Comparison of ENCODE assay signal across 2 cellular contexts in the genomic region with DNA sequence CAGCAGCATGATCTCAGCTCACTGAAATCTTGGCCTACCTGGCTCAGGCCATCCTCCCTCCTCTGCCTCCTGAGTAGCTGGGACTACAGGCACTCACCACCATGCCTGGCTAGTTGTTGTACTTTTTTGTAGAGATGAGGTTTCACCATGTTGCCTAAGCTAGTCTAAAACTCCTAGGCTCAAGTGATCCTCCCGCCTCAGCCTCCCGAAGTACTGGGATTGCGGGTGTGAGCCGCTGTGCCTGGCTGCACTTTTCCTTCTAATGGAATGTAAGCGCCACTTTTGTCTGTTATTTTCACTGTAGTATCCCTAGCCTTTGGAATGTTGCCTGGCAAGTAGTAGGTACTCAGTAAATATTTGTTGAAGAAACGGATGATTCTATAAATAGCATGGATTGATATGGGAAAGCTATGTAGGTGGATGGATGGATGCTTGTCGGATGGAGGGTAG.
TF ChIP-seq lines count a peak whose summit lies in the region.

No MANE protein-coding gene starts in this region.

TF ChIP-seq in HEK293, 187 proteins besides CTCF, POLR2A, EP300 and RAD21:
- peak; percentile 20; the same call in 1 of the 2 replicates for TF ChIP-seq ZNF341 (tag by site-specific recombination; IDR thresholded peaks at IDR 0.05; ENCODE audit: low read depth)
- TF ChIP-seq, protein P1, sequence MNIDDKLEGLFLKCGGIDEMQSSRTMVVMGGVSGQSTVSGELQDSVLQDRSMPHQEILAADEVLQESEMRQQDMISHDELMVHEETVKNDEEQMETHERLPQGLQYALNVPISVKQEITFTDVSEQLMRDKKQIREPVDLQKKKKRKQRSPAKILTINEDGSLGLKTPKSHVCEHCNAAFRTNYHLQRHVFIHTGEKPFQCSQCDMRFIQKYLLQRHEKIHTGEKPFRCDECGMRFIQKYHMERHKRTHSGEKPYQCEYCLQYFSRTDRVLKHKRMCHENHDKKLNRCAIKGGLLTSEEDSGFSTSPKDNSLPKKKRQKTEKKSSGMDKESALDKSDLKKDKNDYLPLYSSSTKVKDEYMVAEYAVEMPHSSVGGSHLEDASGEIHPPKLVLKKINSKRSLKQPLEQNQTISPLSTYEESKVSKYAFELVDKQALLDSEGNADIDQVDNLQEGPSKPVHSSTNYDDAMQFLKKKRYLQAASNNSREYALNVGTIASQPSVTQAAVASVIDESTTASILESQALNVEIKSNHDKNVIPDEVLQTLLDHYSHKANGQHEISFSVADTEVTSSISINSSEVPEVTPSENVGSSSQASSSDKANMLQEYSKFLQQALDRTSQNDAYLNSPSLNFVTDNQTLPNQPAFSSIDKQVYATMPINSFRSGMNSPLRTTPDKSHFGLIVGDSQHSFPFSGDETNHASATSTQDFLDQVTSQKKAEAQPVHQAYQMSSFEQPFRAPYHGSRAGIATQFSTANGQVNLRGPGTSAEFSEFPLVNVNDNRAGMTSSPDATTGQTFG (tag by site-specific recombination; IDR thresholded peaks at IDR 0.05; ENCODE audit: borderline replicate concordance): no peak

TF ChIP-seq in HepG2, 621 proteins besides CTCF, POLR2A, EP300 and RAD21 (continues in another document):
- TF ChIP-seq, protein P2, sequence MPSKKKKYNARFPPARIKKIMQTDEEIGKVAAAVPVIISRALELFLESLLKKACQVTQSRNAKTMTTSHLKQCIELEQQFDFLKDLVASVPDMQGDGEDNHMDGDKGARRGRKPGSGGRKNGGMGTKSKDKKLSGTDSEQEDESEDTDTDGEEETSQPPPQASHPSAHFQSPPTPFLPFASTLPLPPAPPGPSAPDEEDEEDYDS (CRISPR knock-in tag; IDR thresholded peaks at IDR 0.05): peak; percentile 71
- TF ChIP-seq ZNF564 (CRISPR knock-in tag; IDR thresholded peaks at IDR 0.05) (no peak), SOX5 (CRISPR knock-in tag; IDR thresholded peaks at IDR 0.05; ENCODE audit: borderline replicate concordance) (peak; percentile 78; the same call in 1 of the 2 replicates), NFYC (CRISPR knock-in tag; IDR thresholded peaks at IDR 0.05) (0 out of 2 replicates have a peak, but pooled peaks have one; percentile 9), ZKSCAN1 (IDR thresholded peaks at IDR 0.05; ENCODE audit: low read length) (peak; percentile 88), THAP11 (CRISPR knock-in tag; IDR thresholded peaks at IDR 0.05) (peak; percentile 42), KLF15 (CRISPR knock-in tag; IDR thresholded peaks at IDR 0.05; ENCODE audit: borderline replicate concordance) (no peak), PAF1 (CRISPR knock-in tag; IDR thresholded peaks at IDR 0.05) (no peak), ZNF501 (CRISPR knock-in tag; IDR thresholded peaks at IDR 0.05) (peak; percentile 58; the same call in 1 of the 2 replicates), MYC (CRISPR knock-in tag; IDR thresholded peaks at IDR 0.05; ENCODE audit: borderline replicate concordance) (no peak), NCOA2 (CRISPR knock-in tag; IDR thresholded peaks at IDR 0.05) (peak; percentile 75), STAG1 (CRISPR knock-in tag; IDR thresholded peaks at IDR 0.05) (0 out of 2 replicates have a peak, but pooled peaks have one; percentile 3), TEAD3 (CRISPR knock-in tag; optimal IDR thresholded peaks at IDR 0.05; ENCODE audit: borderline replicate concordance) (peak; percentile 95), ZFP62 (CRISPR knock-in tag; IDR thresholded peaks at IDR 0.05) (no peak), ZNF761 (CRISPR knock-in tag; conservative IDR thresholded peaks at IDR 0.05) (no peak), HDAC1 (CRISPR knock-in tag; IDR thresholded peaks at IDR 0.05) (peak; percentile 62), LCORL (IDR thresholded peaks at IDR 0.05) (no peak), LCORL (CRISPR knock-in tag; IDR thresholded peaks at IDR 0.05) (peak; percentile 63; the same call in 1 of the 2 replicates), DR1 (CRISPR knock-in tag; IDR thresholded peaks at IDR 0.05) (0 out of 2 replicates have a peak, but pooled peaks have one; percentile 16), ZMYM3 (CRISPR knock-in tag; IDR thresholded peaks at IDR 0.05) (peak; percentile 88), ZBTB21 (CRISPR knock-in tag; IDR thresholded peaks at IDR 0.05) (no peak), SALL1 (CRISPR knock-in tag; IDR thresholded peaks at IDR 0.05) (peak; percentile 83), ZNF891 (CRISPR knock-in tag; IDR thresholded peaks at IDR 0.05) (0 out of 2 replicates have a peak, but pooled peaks have one; percentile 16), MYNN (CRISPR knock-in tag; IDR thresholded peaks at IDR 0.05; ENCODE audit: low read depth) (no peak), ZFP90 (CRISPR knock-in tag; IDR thresholded peaks at IDR 0.05; ENCODE audit: borderline replicate concordance) (0 out of 2 replicates have a peak, but pooled peaks have one; percentile 14), RXRB (CRISPR knock-in tag; IDR thresholded peaks at IDR 0.05; ENCODE audit: borderline replicate concordance) (peak; percentile 58; the same call in 1 of the 2 replicates), RARA (CRISPR knock-in tag; IDR thresholded peaks at IDR 0.05) (peak; percentile 86), SMAD9 (CRISPR knock-in tag; IDR thresholded peaks at IDR 0.05) (peak; percentile 69; the same call in 1 of the 2 replicates), RCOR2 (CRISPR knock-in tag; IDR thresholded peaks at IDR 0.05) (peak; percentile 97), ZNF251 (CRISPR knock-in tag; IDR thresholded peaks at IDR 0.05) (no peak), ZSCAN21 (CRISPR knock-in tag; IDR thresholded peaks at IDR 0.05; ENCODE audit: borderline replicate concordance) (0 out of 2 replicates have a peak, but pooled peaks have one; percentile 57), KDM5B (CRISPR knock-in tag; IDR thresholded peaks at IDR 0.05; ENCODE audit: borderline replicate concordance) (0 out of 2 replicates have a peak, but pooled peaks have one; percentile 19), HDAC6 (IDR thresholded peaks at IDR 0.05; ENCODE audit: low read depth, low read length) (no peak), NR2F6 (IDR thresholded peaks at IDR 0.05) (no peak), NR2F6 (CRISPR knock-in tag; IDR thresholded peaks at IDR 0.05) (0 out of 2 replicates have a peak, but pooled peaks have one; percentile 40), CBX5 (CRISPR knock-in tag; IDR thresholded peaks at IDR 0.05; ENCODE audit: borderline replicate concordance) (peak; percentile 77; the same call in 1 of the 2 replicates), ZNF788 (CRISPR knock-in tag; IDR thresholded peaks at IDR 0.05; ENCODE audit: borderline replicate concordance) (no peak), KDM4B (CRISPR knock-in tag; IDR thresholded peaks at IDR 0.05) (peak; percentile 19; the same call in 1 of the 2 replicates), SMYD3 (CRISPR knock-in tag; IDR thresholded peaks at IDR 0.05) (peak; percentile 54; the same call in 1 of the 2 replicates), MIXL1 (CRISPR knock-in tag; IDR thresholded peaks at IDR 0.05) (peak; percentile 13; the same call in 1 of the 2 replicates), MED8 (CRISPR knock-in tag; IDR thresholded peaks at IDR 0.05; ENCODE audit: insufficient replicate concordance) (no peak)
- TF ChIP-seq, protein P3, sequence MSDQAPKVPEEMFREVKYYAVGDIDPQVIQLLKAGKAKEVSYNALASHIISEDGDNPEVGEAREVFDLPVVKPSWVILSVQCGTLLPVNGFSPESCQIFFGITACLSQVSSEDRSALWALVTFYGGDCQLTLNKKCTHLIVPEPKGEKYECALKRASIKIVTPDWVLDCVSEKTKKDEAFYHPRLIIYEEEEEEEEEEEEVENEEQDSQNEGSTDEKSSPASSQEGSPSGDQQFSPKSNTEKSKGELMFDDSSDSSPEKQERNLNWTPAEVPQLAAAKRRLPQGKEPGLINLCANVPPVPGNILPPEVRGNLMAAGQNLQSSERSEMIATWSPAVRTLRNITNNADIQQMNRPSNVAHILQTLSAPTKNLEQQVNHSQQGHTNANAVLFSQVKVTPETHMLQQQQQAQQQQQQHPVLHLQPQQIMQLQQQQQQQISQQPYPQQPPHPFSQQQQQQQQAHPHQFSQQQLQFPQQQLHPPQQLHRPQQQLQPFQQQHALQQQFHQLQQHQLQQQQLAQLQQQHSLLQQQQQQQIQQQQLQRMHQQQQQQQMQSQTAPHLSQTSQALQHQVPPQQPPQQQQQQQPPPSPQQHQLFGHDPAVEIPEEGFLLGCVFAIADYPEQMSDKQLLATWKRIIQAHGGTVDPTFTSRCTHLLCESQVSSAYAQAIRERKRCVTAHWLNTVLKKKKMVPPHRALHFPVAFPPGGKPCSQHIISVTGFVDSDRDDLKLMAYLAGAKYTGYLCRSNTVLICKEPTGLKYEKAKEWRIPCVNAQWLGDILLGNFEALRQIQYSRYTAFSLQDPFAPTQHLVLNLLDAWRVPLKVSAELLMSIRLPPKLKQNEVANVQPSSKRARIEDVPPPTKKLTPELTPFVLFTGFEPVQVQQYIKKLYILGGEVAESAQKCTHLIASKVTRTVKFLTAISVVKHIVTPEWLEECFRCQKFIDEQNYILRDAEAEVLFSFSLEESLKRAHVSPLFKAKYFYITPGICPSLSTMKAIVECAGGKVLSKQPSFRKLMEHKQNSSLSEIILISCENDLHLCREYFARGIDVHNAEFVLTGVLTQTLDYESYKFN (CRISPR knock-in tag; conservative IDR thresholded peaks at IDR 0.05): peak; percentile 63
- TF ChIP-seq, protein P4, sequence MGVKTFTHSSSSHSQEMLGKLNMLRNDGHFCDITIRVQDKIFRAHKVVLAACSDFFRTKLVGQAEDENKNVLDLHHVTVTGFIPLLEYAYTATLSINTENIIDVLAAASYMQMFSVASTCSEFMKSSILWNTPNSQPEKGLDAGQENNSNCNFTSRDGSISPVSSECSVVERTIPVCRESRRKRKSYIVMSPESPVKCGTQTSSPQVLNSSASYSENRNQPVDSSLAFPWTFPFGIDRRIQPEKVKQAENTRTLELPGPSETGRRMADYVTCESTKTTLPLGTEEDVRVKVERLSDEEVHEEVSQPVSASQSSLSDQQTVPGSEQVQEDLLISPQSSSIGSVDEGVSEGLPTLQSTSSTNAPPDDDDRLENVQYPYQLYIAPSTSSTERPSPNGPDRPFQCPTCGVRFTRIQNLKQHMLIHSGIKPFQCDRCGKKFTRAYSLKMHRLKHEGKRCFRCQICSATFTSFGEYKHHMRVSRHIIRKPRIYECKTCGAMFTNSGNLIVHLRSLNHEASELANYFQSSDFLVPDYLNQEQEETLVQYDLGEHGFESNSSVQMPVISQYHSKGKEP (CRISPR knock-in tag; IDR thresholded peaks at IDR 0.05): no peak
- TF ChIP-seq, protein P5, sequence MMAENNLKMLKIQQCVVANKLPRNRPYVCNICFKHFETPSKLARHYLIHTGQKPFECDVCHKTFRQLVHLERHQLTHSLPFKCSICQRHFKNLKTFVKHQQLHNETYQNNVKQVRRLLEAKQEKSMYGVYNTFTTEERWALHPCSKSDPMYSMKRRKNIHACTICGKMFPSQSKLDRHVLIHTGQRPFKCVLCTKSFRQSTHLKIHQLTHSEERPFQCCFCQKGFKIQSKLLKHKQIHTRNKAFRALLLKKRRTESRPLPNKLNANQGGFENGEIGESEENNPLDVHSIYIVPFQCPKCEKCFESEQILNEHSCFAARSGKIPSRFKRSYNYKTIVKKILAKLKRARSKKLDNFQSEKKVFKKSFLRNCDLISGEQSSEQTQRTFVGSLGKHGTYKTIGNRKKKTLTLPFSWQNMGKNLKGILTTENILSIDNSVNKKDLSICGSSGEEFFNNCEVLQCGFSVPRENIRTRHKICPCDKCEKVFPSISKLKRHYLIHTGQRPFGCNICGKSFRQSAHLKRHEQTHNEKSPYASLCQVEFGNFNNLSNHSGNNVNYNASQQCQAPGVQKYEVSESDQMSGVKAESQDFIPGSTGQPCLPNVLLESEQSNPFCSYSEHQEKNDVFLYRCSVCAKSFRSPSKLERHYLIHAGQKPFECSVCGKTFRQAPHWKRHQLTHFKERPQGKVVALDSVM (CRISPR knock-in tag; IDR thresholded peaks at IDR 0.05): peak; percentile 98
- TF ChIP-seq, protein P6, sequence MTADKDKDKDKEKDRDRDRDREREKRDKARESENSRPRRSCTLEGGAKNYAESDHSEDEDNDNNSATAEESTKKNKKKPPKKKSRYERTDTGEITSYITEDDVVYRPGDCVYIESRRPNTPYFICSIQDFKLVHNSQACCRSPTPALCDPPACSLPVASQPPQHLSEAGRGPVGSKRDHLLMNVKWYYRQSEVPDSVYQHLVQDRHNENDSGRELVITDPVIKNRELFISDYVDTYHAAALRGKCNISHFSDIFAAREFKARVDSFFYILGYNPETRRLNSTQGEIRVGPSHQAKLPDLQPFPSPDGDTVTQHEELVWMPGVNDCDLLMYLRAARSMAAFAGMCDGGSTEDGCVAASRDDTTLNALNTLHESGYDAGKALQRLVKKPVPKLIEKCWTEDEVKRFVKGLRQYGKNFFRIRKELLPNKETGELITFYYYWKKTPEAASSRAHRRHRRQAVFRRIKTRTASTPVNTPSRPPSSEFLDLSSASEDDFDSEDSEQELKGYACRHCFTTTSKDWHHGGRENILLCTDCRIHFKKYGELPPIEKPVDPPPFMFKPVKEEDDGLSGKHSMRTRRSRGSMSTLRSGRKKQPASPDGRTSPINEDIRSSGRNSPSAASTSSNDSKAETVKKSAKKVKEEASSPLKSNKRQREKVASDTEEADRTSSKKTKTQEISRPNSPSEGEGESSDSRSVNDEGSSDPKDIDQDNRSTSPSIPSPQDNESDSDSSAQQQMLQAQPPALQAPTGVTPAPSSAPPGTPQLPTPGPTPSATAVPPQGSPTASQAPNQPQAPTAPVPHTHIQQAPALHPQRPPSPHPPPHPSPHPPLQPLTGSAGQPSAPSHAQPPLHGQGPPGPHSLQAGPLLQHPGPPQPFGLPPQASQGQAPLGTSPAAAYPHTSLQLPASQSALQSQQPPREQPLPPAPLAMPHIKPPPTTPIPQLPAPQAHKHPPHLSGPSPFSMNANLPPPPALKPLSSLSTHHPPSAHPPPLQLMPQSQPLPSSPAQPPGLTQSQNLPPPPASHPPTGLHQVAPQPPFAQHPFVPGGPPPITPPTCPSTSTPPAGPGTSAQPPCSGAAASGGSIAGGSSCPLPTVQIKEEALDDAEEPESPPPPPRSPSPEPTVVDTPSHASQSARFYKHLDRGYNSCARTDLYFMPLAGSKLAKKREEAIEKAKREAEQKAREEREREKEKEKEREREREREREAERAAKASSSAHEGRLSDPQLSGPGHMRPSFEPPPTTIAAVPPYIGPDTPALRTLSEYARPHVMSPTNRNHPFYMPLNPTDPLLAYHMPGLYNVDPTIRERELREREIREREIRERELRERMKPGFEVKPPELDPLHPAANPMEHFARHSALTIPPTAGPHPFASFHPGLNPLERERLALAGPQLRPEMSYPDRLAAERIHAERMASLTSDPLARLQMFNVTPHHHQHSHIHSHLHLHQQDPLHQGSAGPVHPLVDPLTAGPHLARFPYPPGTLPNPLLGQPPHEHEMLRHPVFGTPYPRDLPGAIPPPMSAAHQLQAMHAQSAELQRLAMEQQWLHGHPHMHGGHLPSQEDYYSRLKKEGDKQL (CRISPR knock-in tag; IDR thresholded peaks at IDR 0.05; ENCODE audit: low read depth): peak; percentile 36; the same call in 1 of the 2 replicates
- TF ChIP-seq, protein P7, sequence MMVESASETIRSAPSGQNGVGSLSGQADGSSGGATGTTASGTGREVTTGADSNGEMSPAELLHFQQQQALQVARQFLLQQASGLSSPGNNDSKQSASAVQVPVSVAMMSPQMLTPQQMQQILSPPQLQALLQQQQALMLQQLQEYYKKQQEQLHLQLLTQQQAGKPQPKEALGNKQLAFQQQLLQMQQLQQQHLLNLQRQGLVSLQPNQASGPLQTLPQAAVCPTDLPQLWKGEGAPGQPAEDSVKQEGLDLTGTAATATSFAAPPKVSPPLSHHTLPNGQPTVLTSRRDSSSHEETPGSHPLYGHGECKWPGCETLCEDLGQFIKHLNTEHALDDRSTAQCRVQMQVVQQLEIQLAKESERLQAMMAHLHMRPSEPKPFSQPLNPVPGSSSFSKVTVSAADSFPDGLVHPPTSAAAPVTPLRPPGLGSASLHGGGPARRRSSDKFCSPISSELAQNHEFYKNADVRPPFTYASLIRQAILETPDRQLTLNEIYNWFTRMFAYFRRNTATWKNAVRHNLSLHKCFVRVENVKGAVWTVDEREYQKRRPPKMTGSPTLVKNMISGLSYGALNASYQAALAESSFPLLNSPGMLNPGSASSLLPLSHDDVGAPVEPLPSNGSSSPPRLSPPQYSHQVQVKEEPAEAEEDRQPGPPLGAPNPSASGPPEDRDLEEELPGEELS (CRISPR knock-in tag; IDR thresholded peaks at IDR 0.05): peak; percentile 75
